ENCODE assay signal across 1 cellular context in genomic region chr22:24435861-24436351, GRCh38.
TF ChIP-seq lines count a peak whose summit lies in the region.

No MANE protein-coding gene starts in this region.

TF ChIP-seq in GM12878, 131 proteins besides CTCF, POLR2A, EP300 and RAD21:
- TF ChIP-seq ESRRA (IDR thresholded peaks at IDR 0.05; ENCODE audit: low read length): no peak
